Comparison of ENCODE assay signal across 1 cellular context in genomic region chr5:177328545-177329231, GRCh38.
TF ChIP-seq lines count a peak whose summit lies in the region.

No MANE protein-coding gene starts in this region.

TF ChIP-seq in HEK293, 187 proteins besides CTCF, POLR2A, EP300 and RAD21 (continued from another document):
- TF ChIP-seq ATF2 (tag by site-specific recombination; IDR thresholded peaks at IDR 0.05; ENCODE audit: low read depth) (peak; percentile 65; the same call in 1 of the 2 replicates), ZNF843 (tag by site-specific recombination; IDR thresholded peaks at IDR 0.05) (no peak)
